Comparison of ENCODE assay signal across 8 cellular contexts in genomic region chr6:122118945-122119506, GRCh38.
"Had no signal": no experiment of that assay in that cellular context is flagged by ENCODE, and none has a peak within 500 bp of the region (broad histone marks: within the 10 kb centered on the region; RNA-seq: fewer than 3 reads in every experiment).

No MANE protein-coding gene starts in this region.

- H2AFZ ChIP-seq: GM23248 had no signal

- H3K27ac ChIP-seq: GM23248 had no signal

- FAIRE-seq: HTR-8/SVneo had no signal

- H3K27ac Mint-ChIP-seq: IgD-negative memory B cell had no signal

- ATAC-seq: HCT116 had no signal

- H3K9ac ChIP-seq: GM23248 had no signal

- DNase-seq: GM23248, GOT3, H7, KG1 had no signal

- H3K4me3 Mint-ChIP-seq: IgD-negative memory B cell had no signal

- H3K27me3 Mint-ChIP-seq: IgD-negative memory B cell had no signal

- H3K4me3 ChIP-seq: GM23248, HAP-1 had no signal

- H3K36me3 ChIP-seq: HAP-1 had no signal

- H3K36me3 Mint-ChIP-seq: IgD-negative memory B cell had no signal

- H3K9me3 ChIP-seq: HAP-1 had no signal

- H3K4me1 ChIP-seq: HAP-1 had no signal
